ENCODE assay signal across 8 cellular contexts in genomic region chr13:45367358-45367757, GRCh38. TPM values are rescaled to one million over a fixed set of nuclear protein-coding genes. Genes with fewer than 3 reads are reported as not detected.
A peak's percentile ranks its signal among the peaks of the same experiment; 100 is the strongest.
DNase-seq lines count a peak whose midpoint lies in the region; ATAC-seq and TF ChIP-seq lines count a peak whose summit lies in the region.

No MANE protein-coding gene starts in this region.

- H3K27ac ChIP-seq in CD4-positive, alpha-beta T cell (ENCODE audit: low read depth, low read length), result peak overlapping the region; percentile 21

- H3K4me1 Mint-ChIP-seq in CD4-positive, alpha-beta T cell (ENCODE audit: low read depth), result peaks cover 53% of the 10 kb centered on the region
- H3K4me1 Mint-ChIP-seq in activated naive CD4-positive, alpha-beta T cell treated with anti-CD3 and anti-CD28 coated beads, Interleukin-2, amount 10 ng/mL, durations not matched to agents 7 days and 5 days, result peaks cover 74% of the 10 kb centered on the region

- no peaks in the 10 kb centered on the region for H3K27me3 ChIP-seq in CD4-positive, alpha-beta T cell (ENCODE audit: control insufficient read depth, insufficient read depth, low read length)

- no peaks in the 10 kb centered on the region for H3K9me3 ChIP-seq in CD4-positive, alpha-beta T cell (ENCODE audit: control insufficient read depth, low read length)

- no peaks in the 10 kb centered on the region for H3K27me3 Mint-ChIP-seq in CD4-positive, alpha-beta T cell
- no peaks in the 10 kb centered on the region for H3K27me3 Mint-ChIP-seq in activated naive CD4-positive, alpha-beta T cell treated with anti-CD3 and anti-CD28 coated beads, Interleukin-2, amount 10 ng/mL, durations not matched to agents 7 days and 5 days

- POLR2A ChIA-PET in CD4-positive, alpha-beta T cell (lab: Charles Lee), result interaction anchor here (0.5 to 7.4 kb wide), 19 partner anchors 10 to 685 kb away, joined by 3 to 81 read pairs (median 4); partner anchors contain the start of genes COG3, GTF2F2, SLC25A30 and TPT1

- in situ Hi-C loops in SK-MEL-5 (cut with HindIII; ENCODE audit: low pct_unique_long_range_greater_than_20kb, low sequenced_read_pairs), result no loop called here

- H3K4me3 Mint-ChIP-seq in CD4-positive, alpha-beta T cell, result peak overlapping the region; percentile 30
- peak overlapping the region; percentile 0 for H3K4me3 Mint-ChIP-seq in activated naive CD4-positive, alpha-beta T cell treated with anti-CD3 and anti-CD28 coated beads, Interleukin-2, amount 10 ng/mL, durations not matched to agents 7 days and 5 days

- peak overlapping the region; percentile 79 for H3K27ac Mint-ChIP-seq in CD4-positive, alpha-beta T cell
- peak overlapping the region; percentile 90 for H3K27ac Mint-ChIP-seq in activated naive CD4-positive, alpha-beta T cell treated with anti-CD3 and anti-CD28 coated beads, Interleukin-2, amount 10 ng/mL, durations not matched to agents 7 days and 5 days

- intact Hi-C loops in CD4-positive, alpha-beta T cell (cut with DNase I, micrococcal nuclease), result loop anchor here (1.0 to 10.0 kb wide), 4 partner anchors 26 to 97 kb away; partner anchors contain the start of genes COG3 (in 2 of the 2), TPT1 (in 2 of the 2) and SLC25A30 (in 1 of the 2)

- TF ChIP-seq CTCF in CD4-positive, alpha-beta T cell (IDR thresholded peaks at IDR 0.05), result no peak

- peak; percentile 69 to 95 (median 87) for DNase-seq in CD4-positive, alpha-beta T cell
- DNase-seq in SK-MEL-5 (ENCODE audit: low read depth, low spot score), result peak; percentile 33
- DNase-seq in activated naive CD4-positive, alpha-beta T cell treated with anti-CD3 and anti-CD28 coated beads, Interleukin-2, amount 10 ng/mL, durations not matched to agents 7 days and 5 days, result peak; percentile 95
- DNase-seq in iPS-NIHi11 (ENCODE audit: low spot score), result peak; percentile 56
- DNase-seq in stimulated activated CD8-positive, alpha-beta memory T cell treated with anti-CD3 and anti-CD28 coated beads, Interleukin-2, amount 100 ng/mL, for 1 hour (ENCODE audit: low read depth in 2 of 2), result peak; percentile 70 to 86
- DNase-seq in retina, result no peak

- CTCF ChIA-PET in CD4-positive, alpha-beta T cell (lab: Charles Lee), result interaction anchor here (0.8 to 2.7 kb wide), 7 partner anchors 9 to 321 kb away, joined by 3 to 14 read pairs (median 5); partner anchors contain the start of genes COG3 and TPT1
- CTCF ChIA-PET in activated naive CD4-positive, alpha-beta T cell treated with anti-CD3 and anti-CD28 coated beads, Interleukin-2, amount 10 ng/mL, durations not matched to agents 7 days and 5 days (lab: Charles Lee), result interaction anchor here (0.6 to 8.8 kb wide), 5 partner anchors 26 to 56 kb away, joined by 3 to 70 read pairs (median 3); partner anchors contain the start of gene TPT1

- H3K9me3 Mint-ChIP-seq in CD4-positive, alpha-beta T cell, result no peaks in the 10 kb centered on the region
- H3K9me3 Mint-ChIP-seq in activated naive CD4-positive, alpha-beta T cell treated with anti-CD3 and anti-CD28 coated beads, Interleukin-2, amount 10 ng/mL, durations not matched to agents 7 days and 5 days, result peaks cover 10% of the 10 kb centered on the region

- H3K36me3 Mint-ChIP-seq in CD4-positive, alpha-beta T cell (ENCODE audit: low read depth), result peaks cover 9% of the 10 kb centered on the region
- H3K36me3 Mint-ChIP-seq in activated naive CD4-positive, alpha-beta T cell treated with anti-CD3 and anti-CD28 coated beads, Interleukin-2, amount 10 ng/mL, durations not matched to agents 7 days and 5 days, result peaks cover 54% of the 10 kb centered on the region

- peak; percentile 99 for ATAC-seq in CD4-positive, alpha-beta T cell (ENCODE audit: poor library complexity)
- ATAC-seq in GM19452 (IDR thresholded peaks at IDR 0.05; ENCODE audit: unreplicated experiment) (peak; percentile 94), HG03457 (IDR thresholded peaks at IDR 0.05; ENCODE audit: unreplicated experiment) (peak; percentile 92)

RNA-seq across cellular contexts. Expression of gene TPT1, which starts 26.4 kb away (rescaled TPM):
- 1,000 to 10,000 TPM; 8,742 to 8,834 TPM for total RNA-seq in CD4-positive, alpha-beta T cell
- total RNA-seq in SK-MEL-5 (2014; rRNA removed; shearing (Covaris generic)), result 3,844 and 3,941 TPM in 2 replicates
- 3,198 and 3,797 TPM in 2 replicates for polyA plus RNA-seq in SK-MEL-5 (2015; cell fraction: cytosol; rRNA removed)
- 587 and 743 TPM in 2 replicates for polyA plus RNA-seq in SK-MEL-5 (2015; cell fraction: nucleus; rRNA removed)

RNA-seq across cellular contexts. Expression of gene SLC25A30, which starts 50.8 kb away (rescaled TPM):
- 10 to 100 TPM; 23.2 to 28.6 TPM for total RNA-seq in CD4-positive, alpha-beta T cell
- 14.7 and 14.9 TPM in 2 replicates for total RNA-seq in SK-MEL-5 (2014; rRNA removed; shearing (Covaris generic))
- polyA plus RNA-seq in SK-MEL-5 (2015; cell fraction: cytosol; rRNA removed), result 19.1 and 20.6 TPM in 2 replicates
- 12.7 and 18.2 TPM in 2 replicates for polyA plus RNA-seq in SK-MEL-5 (2015; cell fraction: nucleus; rRNA removed)
